20 cellular contexts compared by ENCODE assay signal in genomic region chr3:52037291-52037690, GRCh38.
"Had no signal": no experiment of that assay in that cellular context is flagged by ENCODE, and none has a peak within 500 bp of the region (broad histone marks: within the 10 kb centered on the region; RNA-seq: fewer than 3 reads in every experiment).

No MANE protein-coding gene starts in this region.

- H3K27me3 ChIP-seq: breast epithelium, heart left ventricle, tibial artery had no signal

- H3K4me1 Mint-ChIP-seq: activated naive CD8-positive, alpha-beta T cell treated with anti-CD3 and anti-CD28 coated beads for 36 hours had no signal

- H3K9me3 ChIP-seq: breast epithelium, heart left ventricle, lower lobe of right lung, tibial artery had no signal

- H3K36me3 Mint-ChIP-seq: activated naive CD8-positive, alpha-beta T cell treated with anti-CD3 and anti-CD28 coated beads for 36 hours; naive B cell had no signal

- H3K4me3 ChIP-seq: breast epithelium, coronary artery, heart left ventricle, lower lobe of right lung, tibial artery had no signal

- H3K9me3 Mint-ChIP-seq: activated naive CD8-positive, alpha-beta T cell treated with anti-CD3 and anti-CD28 coated beads for 36 hours; activated T-cell treated with anti-CD3 and anti-CD28 coated beads, Interleukin-2, amount 50 U/mL, for 24 hours; activated T-helper 2 cell treated with anti-CD3 and anti-CD28 coated beads, Interferon-gamma antibody, Interleukin-2, Interleukin-4, amounts not matched to agents 10 μg/mL and 5 μg/mL and 100 μg/mL, durations not matched to agents 14 hours and 24 hours and 36 hours; endodermal cell; naive B cell; T-helper 2 cell treated with Interferon-gamma antibody and Interleukin-4, amounts not matched to agents 5 μg/mL and 100 μg/mL, for 36 hours had no signal

- ATAC-seq: heart left ventricle, left lobe of liver, lower lobe of right lung had no signal

- H3K27ac ChIP-seq: coronary artery, heart left ventricle, lower lobe of right lung, tibial artery, VCaP had no signal

- H3K4me3 Mint-ChIP-seq: activated naive CD8-positive, alpha-beta T cell treated with anti-CD3 and anti-CD28 coated beads for 36 hours; activated T-cell treated with anti-CD3 and anti-CD28 coated beads, Interleukin-2, amount 50 U/mL, for 24 hours; endodermal cell; naive B cell; T-helper 2 cell treated with Interferon-gamma antibody and Interleukin-4, amounts not matched to agents 5 μg/mL and 100 μg/mL, for 36 hours had no signal

- H3K27ac Mint-ChIP-seq: activated naive CD8-positive, alpha-beta T cell treated with anti-CD3 and anti-CD28 coated beads for 36 hours; activated T-cell treated with anti-CD3 and anti-CD28 coated beads, Interleukin-2, amount 50 U/mL, for 24 hours; activated T-helper 2 cell treated with anti-CD3 and anti-CD28 coated beads, Interferon-gamma antibody, Interleukin-2, Interleukin-4, amounts not matched to agents 10 μg/mL and 5 μg/mL and 100 μg/mL, durations not matched to agents 14 hours and 24 hours and 36 hours; endodermal cell; progenitor cell of endocrine pancreas; T-helper 2 cell treated with Interferon-gamma antibody and Interleukin-4, amounts not matched to agents 5 μg/mL and 100 μg/mL, for 36 hours had no signal

- H3K27me3 Mint-ChIP-seq: activated naive CD8-positive, alpha-beta T cell treated with anti-CD3 and anti-CD28 coated beads for 36 hours; activated T-cell treated with anti-CD3 and anti-CD28 coated beads, Interleukin-2, amount 50 U/mL, for 24 hours had no signal

- DNase-seq: activated CD4-positive, alpha-beta T cell treated with anti-CD3 and anti-CD28 coated beads for 1 hour; activated CD4-positive, alpha-beta T cell treated with anti-CD3 and anti-CD28 coated beads, Interleukin-2, amount 50 U/mL, for 1 hour; activated naive CD4-positive, alpha-beta T cell treated with Interleukin-2 at 50 U/mL for 16 hours; activated naive CD8-positive, alpha-beta T cell treated with anti-CD3 and anti-CD28 coated beads for 36 hours; activated T-cell treated with anti-CD3 and anti-CD28 coated beads, Interleukin-2, amount 50 U/mL, for 24 hours; heart left ventricle; kidney; lower lobe of right lung; naive B cell; retina; stimulated activated CD4-positive, alpha-beta T cell treated with anti-CD3 and anti-CD28 coated beads, Interleukin-4, amount 100 ng/mL, for 1 hour; tibial artery had no signal

- H3K36me3 ChIP-seq: breast epithelium, heart left ventricle, lower lobe of right lung, tibial artery had no signal
